Comparison of ENCODE assay signal across 1 cellular context in the genomic region with DNA sequence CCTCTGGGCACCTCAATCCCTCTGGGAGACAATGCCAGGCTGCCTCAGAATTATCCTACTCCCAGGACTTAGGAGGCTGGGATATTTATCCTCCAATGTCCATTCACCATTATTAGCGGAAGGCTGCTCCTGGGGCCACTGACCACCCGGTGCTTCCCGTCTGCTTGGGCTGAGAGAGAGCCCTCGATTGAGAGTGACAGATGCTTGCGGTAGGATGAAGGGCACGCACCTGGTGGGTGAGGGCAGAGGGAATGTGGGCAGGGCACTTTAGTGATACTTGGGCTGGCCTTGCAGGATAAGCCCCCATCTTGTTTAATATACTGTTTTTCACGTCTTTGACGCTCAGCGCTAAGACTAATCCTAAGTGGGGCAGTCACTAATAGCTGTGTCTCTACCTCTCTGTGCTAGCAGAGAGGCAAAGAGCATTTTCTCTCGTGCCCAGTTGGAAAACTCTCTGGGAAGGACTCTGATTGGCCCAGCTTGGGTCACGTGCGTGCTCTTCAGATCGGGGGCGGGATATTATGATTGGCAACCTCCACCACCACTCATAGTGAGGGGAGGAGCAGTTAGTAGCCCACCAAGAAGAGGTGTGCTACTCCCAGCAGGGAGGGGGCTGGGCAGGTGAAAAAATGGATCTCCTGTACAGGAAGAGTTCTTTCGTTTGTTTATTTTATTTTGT.
TF ChIP-seq lines count a peak whose summit lies in the region.

No MANE protein-coding gene starts in this region.

TF ChIP-seq in K562, 482 proteins besides CTCF, POLR2A, EP300 and RAD21 (continued from another document and continues in another):
- TF ChIP-seq RB1 (IDR thresholded peaks at IDR 0.05; ENCODE audit: low read depth), result no peak
- no peak for TF ChIP-seq SREBF2 (CRISPR knock-in tag; IDR thresholded peaks at IDR 0.05)
- TF ChIP-seq, protein P1, sequence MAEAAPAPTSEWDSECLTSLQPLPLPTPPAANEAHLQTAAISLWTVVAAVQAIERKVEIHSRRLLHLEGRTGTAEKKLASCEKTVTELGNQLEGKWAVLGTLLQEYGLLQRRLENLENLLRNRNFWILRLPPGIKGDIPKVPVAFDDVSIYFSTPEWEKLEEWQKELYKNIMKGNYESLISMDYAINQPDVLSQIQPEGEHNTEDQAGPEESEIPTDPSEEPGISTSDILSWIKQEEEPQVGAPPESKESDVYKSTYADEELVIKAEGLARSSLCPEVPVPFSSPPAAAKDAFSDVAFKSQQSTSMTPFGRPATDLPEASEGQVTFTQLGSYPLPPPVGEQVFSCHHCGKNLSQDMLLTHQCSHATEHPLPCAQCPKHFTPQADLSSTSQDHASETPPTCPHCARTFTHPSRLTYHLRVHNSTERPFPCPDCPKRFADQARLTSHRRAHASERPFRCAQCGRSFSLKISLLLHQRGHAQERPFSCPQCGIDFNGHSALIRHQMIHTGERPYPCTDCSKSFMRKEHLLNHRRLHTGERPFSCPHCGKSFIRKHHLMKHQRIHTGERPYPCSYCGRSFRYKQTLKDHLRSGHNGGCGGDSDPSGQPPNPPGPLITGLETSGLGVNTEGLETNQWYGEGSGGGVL (CRISPR knock-in tag; IDR thresholded peaks at IDR 0.05), result no peak
- no peak for TF ChIP-seq SRSF3 (IDR thresholded peaks at IDR 0.05; ENCODE audit: insufficient read depth, low read length)
- TF ChIP-seq SP2 (IDR thresholded peaks at IDR 0.05; ENCODE audit: extremely low read depth, low read depth, low read length, poor library complexity, severe bottlenecking), result peak; percentile 59
- TF ChIP-seq TAF15 (IDR thresholded peaks at IDR 0.05; ENCODE audit: low read depth, low read length), result no peak
- no peak for TF ChIP-seq ZFX (CRISPR knock-in tag; IDR thresholded peaks at IDR 0.05)
- no peak for TF ChIP-seq ZNF764 (CRISPR knock-in tag; IDR thresholded peaks at IDR 0.05; ENCODE audit: low read depth)
- TF ChIP-seq JUND (IDR thresholded peaks at IDR 0.05; ENCODE audit: borderline replicate concordance, low read depth, low read length), result no peak
- TF ChIP-seq JUND (tag; IDR thresholded peaks at IDR 0.05; ENCODE audit: borderline replicate concordance, low read depth, low read length), result no peak
- no peak for TF ChIP-seq DACH1 (IDR thresholded peaks at IDR 0.05; ENCODE audit: partially characterized antibody)
- TF ChIP-seq ZNF668 (CRISPR knock-in tag; IDR thresholded peaks at IDR 0.05), result no peak
- no peak for TF ChIP-seq ZNF197 (CRISPR knock-in tag; IDR thresholded peaks at IDR 0.05; ENCODE audit: low read depth)
- TF ChIP-seq TRIM28 (IDR thresholded peaks at IDR 0.05), result no peak
- no peak for TF ChIP-seq NUFIP1 (IDR thresholded peaks at IDR 0.05; ENCODE audit: partially characterized antibody)
- TF ChIP-seq, protein P2, sequence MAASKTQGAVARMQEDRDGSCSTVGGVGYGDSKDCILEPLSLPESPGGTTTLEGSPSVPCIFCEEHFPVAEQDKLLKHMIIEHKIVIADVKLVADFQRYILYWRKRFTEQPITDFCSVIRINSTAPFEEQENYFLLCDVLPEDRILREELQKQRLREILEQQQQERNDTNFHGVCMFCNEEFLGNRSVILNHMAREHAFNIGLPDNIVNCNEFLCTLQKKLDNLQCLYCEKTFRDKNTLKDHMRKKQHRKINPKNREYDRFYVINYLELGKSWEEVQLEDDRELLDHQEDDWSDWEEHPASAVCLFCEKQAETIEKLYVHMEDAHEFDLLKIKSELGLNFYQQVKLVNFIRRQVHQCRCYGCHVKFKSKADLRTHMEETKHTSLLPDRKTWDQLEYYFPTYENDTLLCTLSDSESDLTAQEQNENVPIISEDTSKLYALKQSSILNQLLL (CRISPR knock-in tag; IDR thresholded peaks at IDR 0.05; ENCODE audit: borderline replicate concordance), result no peak
- TF ChIP-seq, protein P3, sequence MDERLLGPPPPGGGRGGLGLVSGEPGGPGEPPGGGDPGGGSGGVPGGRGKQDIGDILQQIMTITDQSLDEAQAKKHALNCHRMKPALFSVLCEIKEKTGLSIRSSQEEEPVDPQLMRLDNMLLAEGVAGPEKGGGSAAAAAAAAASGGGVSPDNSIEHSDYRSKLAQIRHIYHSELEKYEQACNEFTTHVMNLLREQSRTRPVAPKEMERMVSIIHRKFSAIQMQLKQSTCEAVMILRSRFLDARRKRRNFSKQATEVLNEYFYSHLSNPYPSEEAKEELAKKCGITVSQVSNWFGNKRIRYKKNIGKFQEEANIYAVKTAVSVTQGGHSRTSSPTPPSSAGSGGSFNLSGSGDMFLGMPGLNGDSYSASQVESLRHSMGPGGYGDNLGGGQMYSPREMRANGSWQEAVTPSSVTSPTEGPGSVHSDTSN (CRISPR knock-in tag; IDR thresholded peaks at IDR 0.05; ENCODE audit: low read depth), result peak; percentile 65
- TF ChIP-seq, protein P3 (tag; conservative IDR thresholded peaks at IDR 0.05; ENCODE audit: low read depth), result peak; percentile 93
- no peak for TF ChIP-seq KDM5B (IDR thresholded peaks at IDR 0.05; ENCODE audit: insufficient replicate concordance, low read depth, low read length)
- TF ChIP-seq, protein P4, sequence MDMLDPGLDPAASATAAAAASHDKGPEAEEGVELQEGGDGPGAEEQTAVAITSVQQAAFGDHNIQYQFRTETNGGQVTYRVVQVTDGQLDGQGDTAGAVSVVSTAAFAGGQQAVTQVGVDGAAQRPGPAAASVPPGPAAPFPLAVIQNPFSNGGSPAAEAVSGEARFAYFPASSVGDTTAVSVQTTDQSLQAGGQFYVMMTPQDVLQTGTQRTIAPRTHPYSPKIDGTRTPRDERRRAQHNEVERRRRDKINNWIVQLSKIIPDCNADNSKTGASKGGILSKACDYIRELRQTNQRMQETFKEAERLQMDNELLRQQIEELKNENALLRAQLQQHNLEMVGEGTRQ (CRISPR knock-in tag; IDR thresholded peaks at IDR 0.05), result peak; percentile 95
- TF ChIP-seq TOE1 (IDR thresholded peaks at IDR 0.05; ENCODE audit: borderline replicate concordance), result peak; percentile 85
- TF ChIP-seq TOE1 (CRISPR knock-in tag; IDR thresholded peaks at IDR 0.05; ENCODE audit: borderline replicate concordance, low read depth), result no peak
- no peak for TF ChIP-seq ARID1B (IDR thresholded peaks at IDR 0.05)
- TF ChIP-seq CEBPG (CRISPR knock-in tag; IDR thresholded peaks at IDR 0.05), result no peak
- no peak for TF ChIP-seq CEBPG (tag; conservative IDR thresholded peaks at IDR 0.05 in 1 of 2, IDR thresholded peaks at IDR 0.05 in 1 of 2)
- TF ChIP-seq XRCC5 (IDR thresholded peaks at IDR 0.05; ENCODE audit: low read depth, low read length), result no peak
- TF ChIP-seq ETV6 (IDR thresholded peaks at IDR 0.05; ENCODE audit: borderline replicate concordance in 1 of 2, low read depth in 2 of 2, low read length in 1 of 2), result no peak
- TF ChIP-seq ETV6 (CRISPR knock-in tag; IDR thresholded peaks at IDR 0.05; ENCODE audit: borderline replicate concordance), result no peak
- TF ChIP-seq YY1 (IDR thresholded peaks at IDR 0.05; ENCODE audit: borderline replicate concordance in 1 of 3, control insufficient read depth in 1 of 3, extremely low read depth in 1 of 3, insufficient read depth in 3 of 3, insufficient read length in 1 of 3, insufficient replicate concordance in 2 of 3, low read depth in 1 of 3, low read length in 2 of 3), result no peak
- TF ChIP-seq, protein P5, sequence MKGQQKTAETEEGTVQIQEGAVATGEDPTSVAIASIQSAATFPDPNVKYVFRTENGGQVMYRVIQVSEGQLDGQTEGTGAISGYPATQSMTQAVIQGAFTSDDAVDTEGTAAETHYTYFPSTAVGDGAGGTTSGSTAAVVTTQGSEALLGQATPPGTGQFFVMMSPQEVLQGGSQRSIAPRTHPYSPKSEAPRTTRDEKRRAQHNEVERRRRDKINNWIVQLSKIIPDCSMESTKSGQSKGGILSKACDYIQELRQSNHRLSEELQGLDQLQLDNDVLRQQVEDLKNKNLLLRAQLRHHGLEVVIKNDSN (CRISPR knock-in tag; IDR thresholded peaks at IDR 0.05), result peak; percentile 94
- no peak for TF ChIP-seq ZNF696 (CRISPR knock-in tag; conservative IDR thresholded peaks at IDR 0.05)
- no peak for TF ChIP-seq TEAD1 (CRISPR knock-in tag; IDR thresholded peaks at IDR 0.05)
- TF ChIP-seq RBM14 (IDR thresholded peaks at IDR 0.05; ENCODE audit: borderline replicate concordance, insufficient read depth, low read depth, low read length), result no peak
- TF ChIP-seq, protein P6, sequence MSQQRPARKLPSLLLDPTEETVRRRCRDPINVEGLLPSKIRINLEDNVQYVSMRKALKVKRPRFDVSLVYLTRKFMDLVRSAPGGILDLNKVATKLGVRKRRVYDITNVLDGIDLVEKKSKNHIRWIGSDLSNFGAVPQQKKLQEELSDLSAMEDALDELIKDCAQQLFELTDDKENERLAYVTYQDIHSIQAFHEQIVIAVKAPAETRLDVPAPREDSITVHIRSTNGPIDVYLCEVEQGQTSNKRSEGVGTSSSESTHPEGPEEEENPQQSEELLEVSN (IDR thresholded peaks at IDR 0.05; ENCODE audit: borderline replicate concordance in 1 of 2, extremely low read depth in 1 of 2, insufficient read depth in 1 of 2, insufficient read length in 1 of 2, low read depth in 1 of 2, low read length in 1 of 2, poor library complexity in 1 of 2, severe bottlenecking in 1 of 2), result peak in 1 of 2 experiments; percentile 22
- TF ChIP-seq, protein P7, sequence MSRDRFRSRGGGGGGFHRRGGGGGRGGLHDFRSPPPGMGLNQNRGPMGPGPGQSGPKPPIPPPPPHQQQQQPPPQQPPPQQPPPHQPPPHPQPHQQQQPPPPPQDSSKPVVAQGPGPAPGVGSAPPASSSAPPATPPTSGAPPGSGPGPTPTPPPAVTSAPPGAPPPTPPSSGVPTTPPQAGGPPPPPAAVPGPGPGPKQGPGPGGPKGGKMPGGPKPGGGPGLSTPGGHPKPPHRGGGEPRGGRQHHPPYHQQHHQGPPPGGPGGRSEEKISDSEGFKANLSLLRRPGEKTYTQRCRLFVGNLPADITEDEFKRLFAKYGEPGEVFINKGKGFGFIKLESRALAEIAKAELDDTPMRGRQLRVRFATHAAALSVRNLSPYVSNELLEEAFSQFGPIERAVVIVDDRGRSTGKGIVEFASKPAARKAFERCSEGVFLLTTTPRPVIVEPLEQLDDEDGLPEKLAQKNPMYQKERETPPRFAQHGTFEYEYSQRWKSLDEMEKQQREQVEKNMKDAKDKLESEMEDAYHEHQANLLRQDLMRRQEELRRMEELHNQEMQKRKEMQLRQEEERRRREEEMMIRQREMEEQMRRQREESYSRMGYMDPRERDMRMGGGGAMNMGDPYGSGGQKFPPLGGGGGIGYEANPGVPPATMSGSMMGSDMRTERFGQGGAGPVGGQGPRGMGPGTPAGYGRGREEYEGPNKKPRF (IDR thresholded peaks at IDR 0.05; ENCODE audit: low read depth, low read length), result no peak
- no peak for TF ChIP-seq ZNF347 (CRISPR knock-in tag; IDR thresholded peaks at IDR 0.05; ENCODE audit: low read depth)
- TF ChIP-seq IFI16 (CRISPR knock-in tag; IDR thresholded peaks at IDR 0.05), result no peak
- TF ChIP-seq, protein P8, sequence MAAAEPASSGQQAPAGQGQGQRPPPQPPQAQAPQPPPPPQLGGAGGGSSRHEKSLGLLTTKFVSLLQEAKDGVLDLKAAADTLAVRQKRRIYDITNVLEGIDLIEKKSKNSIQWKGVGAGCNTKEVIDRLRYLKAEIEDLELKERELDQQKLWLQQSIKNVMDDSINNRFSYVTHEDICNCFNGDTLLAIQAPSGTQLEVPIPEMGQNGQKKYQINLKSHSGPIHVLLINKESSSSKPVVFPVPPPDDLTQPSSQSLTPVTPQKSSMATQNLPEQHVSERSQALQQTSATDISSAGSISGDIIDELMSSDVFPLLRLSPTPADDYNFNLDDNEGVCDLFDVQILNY (CRISPR knock-in tag; IDR thresholded peaks at IDR 0.05), result no peak
- no peak for TF ChIP-seq NCOR1 (IDR thresholded peaks at IDR 0.05)
- TF ChIP-seq PTTG1 (tag; IDR thresholded peaks at IDR 0.05; ENCODE audit: low read depth), result no peak
- no peak for TF ChIP-seq ETV5 (CRISPR knock-in tag; IDR thresholded peaks at IDR 0.05; ENCODE audit: low read depth)
- TF ChIP-seq EGR1 (conservative IDR thresholded peaks at IDR 0.05), result no peak
- no peak for TF ChIP-seq TFAM (CRISPR knock-in tag; conservative IDR thresholded peaks at IDR 0.05)
- no peak for TF ChIP-seq MAFG (tag; conservative IDR thresholded peaks at IDR 0.05)
- TF ChIP-seq, protein P9, sequence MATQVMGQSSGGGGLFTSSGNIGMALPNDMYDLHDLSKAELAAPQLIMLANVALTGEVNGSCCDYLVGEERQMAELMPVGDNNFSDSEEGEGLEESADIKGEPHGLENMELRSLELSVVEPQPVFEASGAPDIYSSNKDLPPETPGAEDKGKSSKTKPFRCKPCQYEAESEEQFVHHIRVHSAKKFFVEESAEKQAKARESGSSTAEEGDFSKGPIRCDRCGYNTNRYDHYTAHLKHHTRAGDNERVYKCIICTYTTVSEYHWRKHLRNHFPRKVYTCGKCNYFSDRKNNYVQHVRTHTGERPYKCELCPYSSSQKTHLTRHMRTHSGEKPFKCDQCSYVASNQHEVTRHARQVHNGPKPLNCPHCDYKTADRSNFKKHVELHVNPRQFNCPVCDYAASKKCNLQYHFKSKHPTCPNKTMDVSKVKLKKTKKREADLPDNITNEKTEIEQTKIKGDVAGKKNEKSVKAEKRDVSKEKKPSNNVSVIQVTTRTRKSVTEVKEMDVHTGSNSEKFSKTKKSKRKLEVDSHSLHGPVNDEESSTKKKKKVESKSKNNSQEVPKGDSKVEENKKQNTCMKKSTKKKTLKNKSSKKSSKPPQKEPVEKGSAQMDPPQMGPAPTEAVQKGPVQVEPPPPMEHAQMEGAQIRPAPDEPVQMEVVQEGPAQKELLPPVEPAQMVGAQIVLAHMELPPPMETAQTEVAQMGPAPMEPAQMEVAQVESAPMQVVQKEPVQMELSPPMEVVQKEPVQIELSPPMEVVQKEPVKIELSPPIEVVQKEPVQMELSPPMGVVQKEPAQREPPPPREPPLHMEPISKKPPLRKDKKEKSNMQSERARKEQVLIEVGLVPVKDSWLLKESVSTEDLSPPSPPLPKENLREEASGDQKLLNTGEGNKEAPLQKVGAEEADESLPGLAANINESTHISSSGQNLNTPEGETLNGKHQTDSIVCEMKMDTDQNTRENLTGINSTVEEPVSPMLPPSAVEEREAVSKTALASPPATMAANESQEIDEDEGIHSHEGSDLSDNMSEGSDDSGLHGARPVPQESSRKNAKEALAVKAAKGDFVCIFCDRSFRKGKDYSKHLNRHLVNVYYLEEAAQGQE (CRISPR knock-in tag; IDR thresholded peaks at IDR 0.05; ENCODE audit: low read depth), result no peak
- TF ChIP-seq, protein P10, sequence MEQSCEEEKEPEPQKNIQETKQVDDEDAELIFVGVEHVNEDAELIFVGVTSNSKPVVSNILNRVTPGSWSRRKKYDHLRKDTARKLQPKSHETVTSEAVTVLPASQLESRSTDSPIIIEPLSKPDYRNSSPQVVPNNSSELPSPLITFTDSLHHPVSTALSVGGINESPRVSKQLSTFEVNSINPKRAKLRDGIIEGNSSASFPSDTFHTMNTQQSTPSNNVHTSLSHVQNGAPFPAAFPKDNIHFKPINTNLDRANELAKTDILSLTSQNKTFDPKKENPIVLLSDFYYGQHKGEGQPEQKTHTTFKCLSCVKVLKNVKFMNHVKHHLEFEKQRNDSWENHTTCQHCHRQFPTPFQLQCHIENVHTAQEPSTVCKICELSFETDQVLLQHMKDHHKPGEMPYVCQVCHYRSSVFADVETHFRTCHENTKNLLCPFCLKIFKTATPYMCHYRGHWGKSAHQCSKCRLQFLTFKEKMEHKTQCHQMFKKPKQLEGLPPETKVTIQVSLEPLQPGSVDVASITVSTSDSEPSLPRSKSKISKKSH (CRISPR knock-in tag; IDR thresholded peaks at IDR 0.05), result no peak
